Comparison of ENCODE assay signal across 18 cellular contexts in genomic region chr5:62494772-62495171, GRCh38.
"Had no signal": no experiment of that assay in that cellular context is flagged by ENCODE, and none has a peak within 500 bp of the region (broad histone marks: within the 10 kb centered on the region; RNA-seq: fewer than 3 reads in every experiment).

No MANE protein-coding gene starts in this region.

- ATAC-seq: activated T-cell treated with anti-CD3 and anti-CD28 coated beads, Interleukin-2, amount 50 U/mL, for 72 hours; heart left ventricle; left lobe of liver; sciatic nerve had no signal

- H3K9me3 ChIP-seq: adrenal gland, heart left ventricle, stomach had no signal

- DNase-seq: activated CD4-positive, CD25-positive, alpha-beta regulatory T cell treated with anti-CD3 and anti-CD28 coated beads, Interleukin-2, amount 50 U/mL, for 72 hours; activated effector memory CD4-positive, alpha-beta T cell treated with anti-CD3 and anti-CD28 coated beads, Interleukin-2, amount 50 U/mL, for 16 hours; activated T-cell treated with anti-CD3 and anti-CD28 coated beads, Interleukin-2, amount 50 U/mL, for 72 hours; adrenal gland; cerebellar nuclear complex; effector CD4-positive, alpha-beta T cell; heart left ventricle; kidney; midbrain; nephron progenitor cell; nucleus accumbens; stimulated activated CD4-positive, alpha-beta T cell treated with anti-CD3 and anti-CD28 coated beads, Interleukin-4, amount 100 ng/mL, for 1 hour; stomach had no signal

- H3K27ac ChIP-seq: adrenal gland, heart left ventricle, stomach, VCaP had no signal

- H3K27me3 ChIP-seq: adrenal gland, heart left ventricle, stomach had no signal

- H3K4me1 ChIP-seq: adrenal gland, heart left ventricle, stomach had no signal

- H3K4me2 ChIP-seq: smooth muscle cell had no signal

- H3K4me3 ChIP-seq: adrenal gland, heart left ventricle, lung, smooth muscle cell, stomach had no signal
